Comparison of ENCODE assay signal across 21 cellular contexts in the genomic region with DNA sequence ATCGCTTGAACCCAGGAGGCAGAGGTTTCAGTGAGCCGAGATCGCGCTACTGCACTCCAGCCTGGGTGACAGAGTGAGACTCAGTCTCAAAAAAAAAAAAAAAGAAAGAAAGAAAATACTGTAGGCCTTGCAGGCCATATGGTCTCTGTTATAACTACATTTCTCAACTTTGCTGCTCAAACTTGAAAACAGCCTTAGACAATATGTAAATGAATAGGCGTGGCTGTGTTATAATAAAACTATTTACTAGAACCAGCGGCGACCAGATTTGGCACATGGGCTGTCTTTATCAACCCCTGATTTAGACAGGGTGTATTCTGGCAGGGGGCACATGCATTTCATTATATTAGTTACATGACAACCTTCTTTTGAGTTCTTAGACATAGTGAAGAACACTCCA.
"Had no signal": no experiment of that assay in that cellular context is flagged by ENCODE, and none has a peak within 500 bp of the region (broad histone marks: within the 10 kb centered on the region; RNA-seq: fewer than 3 reads in every experiment).

No MANE protein-coding gene starts in this region.

- H3K27ac Mint-ChIP-seq: activated CD8-positive, alpha-beta T cell treated with anti-CD3 and anti-CD28 coated beads for 36 hours; activated naive CD8-positive, alpha-beta T cell treated with anti-CD3 and anti-CD28 coated beads, Interleukin-2, amount 50 U/mL, for 24 hours; activated T-helper 1 cell treated with anti-CD3 and anti-CD28 coated beads, Interleukin-12 subunit alpha, Interleukin-12 subunit beta, Interleukin-2, Interleukin-4 antibody, amounts not matched to agents 30 ng/mL and 10 ng/mL and 1 ng/mL, durations not matched to agents 14 hours and 24 hours and 36 hours; neural progenitor cell; stimulated activated naive CD8-positive, alpha-beta T cell treated with anti-CD3 and anti-CD28 coated beads, Interleukin-15, amount 100 ng/mL, for 72 hours had no signal

- H3K36me3 ChIP-seq: cardiac muscle cell, neural progenitor cell, pancreas, thyroid gland, uterus, WERI-Rb-1 had no signal

- H3K4me1 ChIP-seq: pancreas had no signal

- H3K4me3 ChIP-seq: cardiac muscle cell, coronary artery, neural progenitor cell, pancreas, thyroid gland, uterus had no signal

- DNase-seq: activated CD4-positive, alpha-beta T cell treated with anti-CD3 and anti-CD28 coated beads for 4 hours; activated CD8-positive, alpha-beta memory T cell treated with anti-CD3 and anti-CD28 coated beads, Interleukin-2, amount 50 U/mL, for 48 hours; activated CD8-positive, alpha-beta T cell treated with anti-CD3 and anti-CD28 coated beads for 36 hours; activated naive CD4-positive, alpha-beta T cell; activated naive CD8-positive, alpha-beta T cell treated with anti-CD3 and anti-CD28 coated beads, Interleukin-2, amount 50 U/mL, for 24 hours; effector CD8-positive, alpha-beta T cell; head of caudate nucleus; left colon; mesendoderm; pancreas; stimulated activated CD4-positive, alpha-beta T cell treated with anti-CD3 and anti-CD28 coated beads, Interleukin-15, amount 100 ng/mL, for 24 hours; stimulated activated CD4-positive, alpha-beta T cell treated with anti-CD3 and anti-CD28 coated beads, Interleukin-4, amount 100 ng/mL, for 24 hours; stimulated activated naive CD8-positive, alpha-beta T cell treated with anti-CD3 and anti-CD28 coated beads, Interleukin-15, amount 100 ng/mL, for 72 hours; T1000; thyroid gland; uterus; WERI-Rb-1 had no signal

- H3K9me3 ChIP-seq: thyroid gland, uterus had no signal

- ATAC-seq: activated CD8-positive, alpha-beta T cell treated with anti-CD3 and anti-CD28 coated beads for 36 hours; activated naive CD8-positive, alpha-beta T cell treated with anti-CD3 and anti-CD28 coated beads, Interleukin-2, amount 50 U/mL, for 24 hours; left colon; pancreas; stimulated activated naive CD8-positive, alpha-beta T cell treated with anti-CD3 and anti-CD28 coated beads, Interleukin-15, amount 100 ng/mL, for 72 hours had no signal

- H3K4me3 Mint-ChIP-seq: activated CD8-positive, alpha-beta T cell treated with anti-CD3 and anti-CD28 coated beads for 36 hours; activated naive CD8-positive, alpha-beta T cell treated with anti-CD3 and anti-CD28 coated beads, Interleukin-2, amount 50 U/mL, for 24 hours; activated T-helper 1 cell treated with anti-CD3 and anti-CD28 coated beads, Interleukin-12 subunit alpha, Interleukin-12 subunit beta, Interleukin-2, Interleukin-4 antibody, amounts not matched to agents 30 ng/mL and 10 ng/mL and 1 ng/mL, durations not matched to agents 14 hours and 24 hours and 36 hours; neural progenitor cell; stimulated activated naive CD8-positive, alpha-beta T cell treated with anti-CD3 and anti-CD28 coated beads, Interleukin-15, amount 100 ng/mL, for 72 hours had no signal

- H3K27ac ChIP-seq: neural progenitor cell, pancreas, thyroid gland had no signal

- H3K27me3 ChIP-seq: cardiac muscle cell, neural progenitor cell, pancreas, thyroid gland, uterus had no signal

- H3K27me3 Mint-ChIP-seq: activated CD8-positive, alpha-beta T cell treated with anti-CD3 and anti-CD28 coated beads for 36 hours; activated naive CD8-positive, alpha-beta T cell treated with anti-CD3 and anti-CD28 coated beads, Interleukin-2, amount 50 U/mL, for 24 hours; stimulated activated naive CD8-positive, alpha-beta T cell treated with anti-CD3 and anti-CD28 coated beads, Interleukin-15, amount 100 ng/mL, for 72 hours had no signal

- H3K4me1 Mint-ChIP-seq: stimulated activated naive CD8-positive, alpha-beta T cell treated with anti-CD3 and anti-CD28 coated beads, Interleukin-15, amount 100 ng/mL, for 72 hours had no signal

- H3K9me3 Mint-ChIP-seq: activated CD8-positive, alpha-beta T cell treated with anti-CD3 and anti-CD28 coated beads for 36 hours; activated naive CD8-positive, alpha-beta T cell treated with anti-CD3 and anti-CD28 coated beads, Interleukin-2, amount 50 U/mL, for 24 hours; activated T-helper 1 cell treated with anti-CD3 and anti-CD28 coated beads, Interleukin-12 subunit alpha, Interleukin-12 subunit beta, Interleukin-2, Interleukin-4 antibody, amounts not matched to agents 30 ng/mL and 10 ng/mL and 1 ng/mL, durations not matched to agents 14 hours and 24 hours and 36 hours; neural progenitor cell; stimulated activated naive CD8-positive, alpha-beta T cell treated with anti-CD3 and anti-CD28 coated beads, Interleukin-15, amount 100 ng/mL, for 72 hours had no signal
